Comparison of ENCODE assay signal across 1 cellular context in genomic region chr14:34714320-34715107, GRCh38.
TF ChIP-seq lines count a peak whose summit lies in the region.

Gene CFL2, minus strand, starts transcription at chr14:34714593. Its CDS starts 53 bp downstream, at chr14:34714540.

TF ChIP-seq in HepG2, 621 proteins besides CTCF, POLR2A, EP300 and RAD21 (continued from another document and continues in another):
- TF ChIP-seq HNRNPH1 (optimal IDR thresholded peaks at IDR 0.05; ENCODE audit: low read depth, low read length) (no peak), HMG20A (CRISPR knock-in tag; IDR thresholded peaks at IDR 0.05; ENCODE audit: borderline replicate concordance) (no peak), SMARCC2 (IDR thresholded peaks at IDR 0.05) (no peak), ZNF362 (CRISPR knock-in tag; IDR thresholded peaks at IDR 0.05; ENCODE audit: borderline replicate concordance) (no peak; the same call in 1 of the 2 replicates), HOXA5 (CRISPR knock-in tag; IDR thresholded peaks at IDR 0.05) (peak; percentile 83), PHF8 (CRISPR knock-in tag; IDR thresholded peaks at IDR 0.05) (peak; percentile 99), PAWR (CRISPR knock-in tag; IDR thresholded peaks at IDR 0.05; ENCODE audit: borderline replicate concordance) (no peak), MXI1 (IDR thresholded peaks at IDR 0.05; ENCODE audit: borderline replicate concordance, low read depth, low read length) (peak; percentile 62; the same call in 1 of the 3 replicates), HOXA3 (CRISPR knock-in tag; IDR thresholded peaks at IDR 0.05) (peak; percentile 95), FOXC1 (CRISPR knock-in tag; IDR thresholded peaks at IDR 0.05; ENCODE audit: borderline replicate concordance) (peak; percentile 90; the same call in 1 of the 2 replicates), REST (IDR thresholded peaks at IDR 0.05; ENCODE audit: borderline replicate concordance in 1 of 2, low read depth in 1 of 2, low read length in 2 of 2) (peak in 1 of 2 experiments; percentile 76; a peak in 1 of 4 replicates), NFYC (CRISPR knock-in tag; IDR thresholded peaks at IDR 0.05) (peak; percentile 13; the same call in 1 of the 2 replicates), U2AF1 (optimal IDR thresholded peaks at IDR 0.05; ENCODE audit: low read depth, low read length) (peak; percentile 78), SYNCRIP (IDR thresholded peaks at IDR 0.05; ENCODE audit: insufficient read depth, low read depth, low read length) (no peak), DNMT3B (CRISPR knock-in tag; conservative IDR thresholded peaks at IDR 0.05) (no peak), ZNF446 (CRISPR knock-in tag; IDR thresholded peaks at IDR 0.05) (peak; percentile 97; the same call in 1 of the 2 replicates), E2F2 (CRISPR knock-in tag; IDR thresholded peaks at IDR 0.05; ENCODE audit: borderline replicate concordance) (peak; percentile 71; the same call in 1 of the 2 replicates), CREBL2 (CRISPR knock-in tag; IDR thresholded peaks at IDR 0.05; ENCODE audit: borderline replicate concordance) (no peak), TIGD3 (CRISPR knock-in tag; IDR thresholded peaks at IDR 0.05; ENCODE audit: borderline replicate concordance) (peak; percentile 63; the same call in 1 of the 2 replicates), EEA1 (CRISPR knock-in tag; IDR thresholded peaks at IDR 0.05; ENCODE audit: borderline replicate concordance) (peak; percentile 96), ZNF234 (CRISPR knock-in tag; conservative IDR thresholded peaks at IDR 0.05) (peak; percentile 90; the same call in 1 of the 2 replicates), PAXIP1 (CRISPR knock-in tag; conservative IDR thresholded peaks at IDR 0.05) (peak; percentile 68), PLSCR1 (CRISPR knock-in tag; IDR thresholded peaks at IDR 0.05; ENCODE audit: borderline replicate concordance) (no peak; the same call in 1 of the 2 replicates), RBM39 (IDR thresholded peaks at IDR 0.05; ENCODE audit: low read depth, low read length, poor library complexity, severe bottlenecking) (no peak), ZNF251 (CRISPR knock-in tag; IDR thresholded peaks at IDR 0.05) (no peak), KLF13 (CRISPR knock-in tag; IDR thresholded peaks at IDR 0.05) (peak; percentile 32; the same call in 1 of the 2 replicates), SRSF9 (IDR thresholded peaks at IDR 0.05; ENCODE audit: borderline replicate concordance, insufficient read depth, low read depth, low read length, poor library complexity, severe bottlenecking) (no peak), ZBTB43 (CRISPR knock-in tag; conservative IDR thresholded peaks at IDR 0.05) (peak; percentile 78), JUN (CRISPR knock-in tag; IDR thresholded peaks at IDR 0.05) (peak; percentile 44), FOXJ3 (CRISPR knock-in tag; IDR thresholded peaks at IDR 0.05; ENCODE audit: borderline replicate concordance) (no peak; the same call in 1 of the 2 replicates), HNRNPK (IDR thresholded peaks at IDR 0.05; ENCODE audit: low read depth, low read length, poor library complexity, severe bottlenecking) (peak; percentile 89), HMGXB3 (CRISPR knock-in tag; IDR thresholded peaks at IDR 0.05; ENCODE audit: borderline replicate concordance) (no peak; the same call in 1 of the 2 replicates), MTF1 (CRISPR knock-in tag; IDR thresholded peaks at IDR 0.05) (peak; percentile 79), ZNF138 (CRISPR knock-in tag; IDR thresholded peaks at IDR 0.05; ENCODE audit: low read depth) (peak; percentile 61), PLRG1 (conservative IDR thresholded peaks at IDR 0.05) (no peak), LRRFIP1 (CRISPR knock-in tag; conservative IDR thresholded peaks at IDR 0.05) (0 out of 2 replicates have a peak, but pooled peaks have one; percentile 15), HMGA1 (CRISPR knock-in tag; conservative IDR thresholded peaks at IDR 0.05) (no peak), ZNF607 (CRISPR knock-in tag; IDR thresholded peaks at IDR 0.05; ENCODE audit: borderline replicate concordance) (peak; percentile 88)
